Comparison of ENCODE assay signal across 20 cellular contexts in genomic region chr2:179593323-179593722, GRCh38.
DNase-seq lines count a peak whose midpoint lies in the region; ATAC-seq, FAIRE-seq and TF ChIP-seq lines count a peak whose summit lies in the region.
"Had no signal": no experiment of that assay in that cellular context is flagged by ENCODE, and none has a peak within 500 bp of the region (broad histone marks: within the 10 kb centered on the region; RNA-seq: fewer than 3 reads in every experiment).

No MANE protein-coding gene starts in this region.

- H3K36me3 ChIP-seq in astrocyte (ENCODE audit: insufficient read depth, low read length) = no peaks in the 10 kb centered on the region
- no peaks in the 10 kb centered on the region for H3K36me3 ChIP-seq in kidney (ENCODE audit: control insufficient read depth in 1 of 2, insufficient read depth in 2 of 2, low read length in 2 of 2)
- no peaks in the 10 kb centered on the region for H3K36me3 ChIP-seq in skeletal muscle tissue (ENCODE audit: control insufficient read depth in 3 of 3, insufficient read depth in 3 of 3, low read length in 3 of 3)

- no peak for TF ChIP-seq CTCF in astrocyte (IDR thresholded peaks at IDR 0.05; ENCODE audit: insufficient read depth, low read depth, low read length)
- TF ChIP-seq CTCF in kidney (IDR thresholded peaks at IDR 0.05; ENCODE audit: borderline replicate concordance, extremely low read depth, insufficient read depth) = no peak

- FAIRE-seq in RCC 7860 (lab: Jason Lieb, UNC) (peak; percentile 52), astrocyte (lab: Jason Lieb, UNC) (peak; percentile 37), kidney (lab: Jason Lieb, UNC) (peak; percentile 83)
- FAIRE-seq: G401.6, GM12892, H1 had no signal

- H3K36me3 Mint-ChIP-seq in astrocyte (ENCODE audit: low read depth, unreplicated experiment) = no peaks in the 10 kb centered on the region
- H3K36me3 Mint-ChIP-seq: CD4-positive, alpha-beta memory T cell had no signal

- no peaks in the 10 kb centered on the region for H3K79me2 ChIP-seq in astrocyte (ENCODE audit: insufficient read depth, low read length)

- no peaks in the 10 kb centered on the region for H3K27me3 Mint-ChIP-seq in astrocyte (ENCODE audit: low read depth, unreplicated experiment)
- H3K27me3 Mint-ChIP-seq: CD4-positive, alpha-beta memory T cell had no signal

- intact Hi-C loops in kidney (cut with DNase I) = no loop called here

- no peak overlapping the region for H3K4me2 ChIP-seq in astrocyte (ENCODE audit: low read length)

- no peak overlapping the region for H3K4me3 Mint-ChIP-seq in astrocyte (ENCODE audit: unreplicated experiment)
- H3K4me3 Mint-ChIP-seq: CD4-positive, alpha-beta memory T cell had no signal

- no peak overlapping the region for H3K27ac ChIP-seq in astrocyte (ENCODE audit: low read depth, low read length)
- no peak overlapping the region for H3K27ac ChIP-seq in kidney (ENCODE audit: low read depth in 2 of 2, low read length in 2 of 2)
- peak overlapping the region; percentile 85 for H3K27ac ChIP-seq in skeletal muscle tissue (ENCODE audit: low read depth, low read length)
- H3K27ac ChIP-seq: GM23248 had no signal

- H3K4me1 ChIP-seq in astrocyte (ENCODE audit: insufficient read depth, low read length) (peaks cover 10% of the 10 kb centered on the region), kidney (ENCODE audit: control insufficient read depth in 1 of 2, insufficient read depth in 1 of 2, low read depth in 1 of 2, low read length in 2 of 2) (no peaks in the 10 kb centered on the region), skeletal muscle tissue (ENCODE audit: control insufficient read depth in 3 of 3, insufficient read depth in 3 of 3, low read length in 3 of 3) (peaks cover 0 to 5% (median 0%) of the 10 kb centered on the region in 3 donors)

- no peak overlapping the region for H3K27ac Mint-ChIP-seq in astrocyte (ENCODE audit: unreplicated experiment)
- H3K27ac Mint-ChIP-seq: CD4-positive, alpha-beta memory T cell had no signal

- H3K4me1 Mint-ChIP-seq in astrocyte (ENCODE audit: low read depth, unreplicated experiment) = peaks cover 16% of the 10 kb centered on the region
- H3K4me1 Mint-ChIP-seq: CD4-positive, alpha-beta memory T cell had no signal

- no peak for DNase-seq in RCC 7860 (ENCODE audit: low spot score)
- no peak for DNase-seq in astrocyte (ENCODE audit: low read depth)
- DNase-seq in kidney = no peak
- no peak for DNase-seq in LoVo (ENCODE audit: low spot score)
- DNase-seq in NCI-H510A treated with DMSO at 0.1 percent for 48 hours (lab: John Stamatoyannopoulos, UW) = no peak
- no peak for DNase-seq in activated gamma-delta T cell (lab: John Stamatoyannopoulos, UW)
- DNase-seq: C1 segment of cervical spinal cord; Calu3; CD4-positive, alpha-beta memory T cell; COR-L47; DMS153; DND-41; GM23248; H7; HCEC 1CT had no signal

- no peak overlapping the region for H2AFZ ChIP-seq in astrocyte (ENCODE audit: low read depth, low read length)
- H2AFZ ChIP-seq: GM23248 had no signal

- H3K4me3 ChIP-seq in astrocyte (ENCODE audit: insufficient read depth, low read depth, low read length) (no peak overlapping the region), kidney (ENCODE audit: low read length in 2 of 2) (no peak overlapping the region), skeletal muscle tissue (ENCODE audit: low read length in 3 of 3) (peak overlapping the region; percentile 26 to 61 (median 46))
- H3K4me3 ChIP-seq: GM23248 had no signal

- no peaks in the 10 kb centered on the region for H4K20me1 ChIP-seq in astrocyte (ENCODE audit: insufficient read depth, low read length)

- no peak overlapping the region for H3K9ac ChIP-seq in astrocyte (ENCODE audit: low read length)
- no peak overlapping the region for H3K9ac ChIP-seq in kidney (ENCODE audit: low read length in 2 of 2)
- peak overlapping the region in 2 of 3 donors; percentile 52 to 82 for H3K9ac ChIP-seq in skeletal muscle tissue (ENCODE audit: low read depth in 1 of 3, low read length in 3 of 3)
- H3K9ac ChIP-seq: GM23248 had no signal

- H3K27me3 ChIP-seq in astrocyte (ENCODE audit: insufficient read depth, low read length) = no peaks in the 10 kb centered on the region
- H3K27me3 ChIP-seq in skeletal muscle tissue (ENCODE audit: control insufficient read depth in 3 of 3, insufficient read depth in 3 of 3, low read length in 3 of 3) = no peaks in the 10 kb centered on the region

- H3K9me3 ChIP-seq in astrocyte (ENCODE audit: insufficient read depth, low read depth, low read length) = no peaks in the 10 kb centered on the region
- no peaks in the 10 kb centered on the region for H3K9me3 ChIP-seq in kidney (ENCODE audit: control insufficient read depth in 1 of 2, low read length in 2 of 2)
- no peaks in the 10 kb centered on the region for H3K9me3 ChIP-seq in skeletal muscle tissue (ENCODE audit: control insufficient read depth in 3 of 3, low read length in 3 of 3)

- no peaks in the 10 kb centered on the region for H3K9me3 Mint-ChIP-seq in astrocyte (ENCODE audit: unreplicated experiment)

- ATAC-seq in GM21381 (IDR thresholded peaks at IDR 0.05; ENCODE audit: unreplicated experiment) = no peak

Comparison
In these comparisons a context has a peak if more than half of its experiments do, and no peak if none do; other contexts are left out.
1. H3K4me3 ChIP-seq: peak in skeletal muscle tissue (3 of 3); none in astrocyte (single experiment) and kidney (0 of 2).
2. H3K9ac ChIP-seq: peak in skeletal muscle tissue (2 of 3); none in astrocyte (single experiment) and kidney (0 of 2).